Comparison of ENCODE assay signal across 8 cellular contexts in genomic region chr1:200438416-200438815, GRCh38. TPM values are rescaled to one million over a fixed set of nuclear protein-coding genes. Genes with fewer than 3 reads are reported as not detected.
DNase-seq lines count a peak whose midpoint lies in the region; ATAC-seq, FAIRE-seq and TF ChIP-seq lines count a peak whose summit lies in the region.
"Not testable (repeated sequence)": the region's sequence is repeated elsewhere in the genome, so short reads cannot be mapped to it uniquely, and the experiment has no call there.

No MANE protein-coding gene starts in this region.

- FAIRE-seq in A549 (lab: Jason Lieb, UNC) = not testable (repeated sequence)

- WGBS in A549 (ENCODE audit: missing lambda C conversion rate) = 77% methylated on average over 7 of the region's 7 CpGs
- 74% methylated on average over 7 of the region's 7 CpGs for WGBS in right lobe of liver (ENCODE audit: insufficient coverage, low coverage, low lambda C conversion rate, missing lambda C conversion rate)

- not testable (repeated sequence) for TF ChIP-seq EP300 in A549 (IDR thresholded peaks at IDR 0.05)

- CTCF ChIA-PET in A549 (lab: Yijun Ruan, JAX) = interaction anchor here (1.2 kb wide), 1 partner anchor 16 kb away, joined by 4 read pairs; no protein-coding TSS in a partner anchor

- not testable (repeated sequence) for ATAC-seq in A549, T-helper 17 cell, right lobe of liver

- H3K27ac ChIP-seq in A549 = not testable (repeated sequence)
- H3K27ac ChIP-seq in right lobe of liver = peak overlapping the region in 2 of 3 donors; percentile 56 to 75

- H3K9me3 Mint-ChIP-seq in HFFc6 = not testable (repeated sequence)

- intact Hi-C loops in right lobe of liver (cut with DNase I) = not testable (repeated sequence)

- H3K4me3 ChIP-seq in A549, MG63, right lobe of liver: not testable (repeated sequence)
- peak overlapping the region; percentile 45 for H3K4me3 ChIP-seq in endocrine pancreas (ENCODE audit: control insufficient read depth, insufficient read depth, low read length)

- H3K4me1 ChIP-seq in A549 (peaks cover 22% of the 10 kb centered on the region), right lobe of liver (peaks cover 0 to 11% (median 0%) of the 10 kb centered on the region in 4 donors)
- H3K4me1 ChIP-seq in endocrine pancreas (ENCODE audit: control insufficient read depth, insufficient read depth, low read length) = not testable (repeated sequence)

- not testable (repeated sequence) for TF ChIP-seq CTCF in A549 (IDR thresholded peaks at IDR 0.05); HFFc6 (IDR thresholded peaks at IDR 0.05); right lobe of liver (IDR thresholded peaks at IDR 0.05)

- DNase-seq in A549 (ENCODE audit: low read depth in 1 of 2, low spot score in 1 of 2); HFFc6; T-helper 17 cell; right lobe of liver: not testable (repeated sequence)
- DNase-seq in MG63 (peak; percentile 55), amniotic epithelial cell (ENCODE audit: low read depth) (peak; percentile 30)
- DNase-seq in stimulated activated CD4-positive, alpha-beta T cell treated with anti-CD3 and anti-CD28 coated beads, Interleukin-15, amount 100 ng/mL, for 24 hours = peak; percentile 8

- H3K27me3 Mint-ChIP-seq in HFFc6 (ENCODE audit: insufficient read depth); T-helper 17 cell: not testable (repeated sequence)

- TF ChIP-seq POLR2A in A549 (IDR thresholded peaks at IDR 0.05; ENCODE audit: low read length); right lobe of liver (IDR thresholded peaks at IDR 0.05): not testable (repeated sequence)

- peak overlapping the region; percentile 61; the same call in 1 of the 2 replicates for H3K4me3 Mint-ChIP-seq in HFFc6
- peak overlapping the region; percentile 86 for H3K4me3 Mint-ChIP-seq in T-helper 17 cell

- H3K36me3 ChIP-seq in MG63; endocrine pancreas (ENCODE audit: control insufficient read depth, insufficient read depth, low read length); right lobe of liver: not testable (repeated sequence)

- not testable (repeated sequence) for H3K9me3 ChIP-seq in A549; MG63; T-helper 17 cell (ENCODE audit: control insufficient read depth, low read length, poor library complexity, severe bottlenecking); endocrine pancreas (ENCODE audit: control insufficient read depth, low read length); right lobe of liver

- TF ChIP-seq RAD21 in A549 (conservative IDR thresholded peaks at IDR 0.05 in 1 of 2, IDR thresholded peaks at IDR 0.05 in 1 of 2) = not testable (repeated sequence)

- H3K4me1 Mint-ChIP-seq in HFFc6 (ENCODE audit: low read depth) (peaks cover 48% of the 10 kb centered on the region), T-helper 17 cell (peaks cover 12% of the 10 kb centered on the region)

- peaks cover 11% of the 10 kb centered on the region; the same call in 1 of the 2 replicates for H3K36me3 Mint-ChIP-seq in HFFc6 (ENCODE audit: low read depth)
- not testable (repeated sequence) for H3K36me3 Mint-ChIP-seq in T-helper 17 cell (ENCODE audit: low read depth)

- not testable (repeated sequence) for H3K27me3 ChIP-seq in MG63; endocrine pancreas (ENCODE audit: control insufficient read depth, insufficient read depth, low read length); right lobe of liver

- H3K4me2 ChIP-seq in A549 = peak overlapping the region; percentile 63; the same call in 2 of the 3 replicates

- POLR2A ChIA-PET in A549 (lab: Yijun Ruan, JAX) = not testable (repeated sequence)

- H3K9ac ChIP-seq in endocrine pancreas (ENCODE audit: control insufficient read depth, insufficient read depth, low read length) = not testable (repeated sequence)

- H3K27ac Mint-ChIP-seq in HFFc6 = peak overlapping the region; percentile 76
- H3K27ac Mint-ChIP-seq in T-helper 17 cell = not testable (repeated sequence)

RNA-seq across cellular contexts. Expression of gene ZNF281, which starts 28.6 kb away (rescaled TPM):
- polyA plus RNA-seq in A549 (2011; rRNA removed) (39.1 and 40.8 TPM in 2 replicates), A549 (2017; fragmentation: RNase III; extraction: RNeasy Plus Mini Kit Qiagen cat#74134 plus additional on column Dnase treatment) (30.8 to 33.7 TPM (median 31.5 TPM) in 3 replicates)
- 4.9 and 6.4 TPM in 2 replicates for polyA plus RNA-seq in A549 (2012; cell fraction: cytosol; rRNA removed)
- polyA plus RNA-seq in A549 (2012; cell fraction: nucleus; rRNA removed) = 6.6 and 7.5 TPM in 2 replicates
- polyA minus RNA-seq in A549 (2011; rRNA and poly(A)+ RNA removed) = 40.1 and 40.2 TPM in 2 replicates
- 10 to 100 TPM; 37.2 to 50.7 (median 43.9) TPM for total RNA-seq in HFFc6 (2021; fragmentation: NEBNext Ultra II Directional; extraction: Animal tissue kit (Norgen Biotek cat#: 25700))
- total RNA-seq in MG63 (2014; rRNA removed; shearing (Covaris generic); ENCODE audit: low replicate concordance) = 10.4 and 10.7 TPM in 2 replicates
- total RNA-seq in T-helper 17 cell (10 to 100 TPM; 21.9 to 28.7 TPM), right lobe of liver (10 to 100 TPM; 12.6 to 15.2 (median 13.8) TPM)
